8 cellular contexts compared by ENCODE assay signal in the genomic region with DNA sequence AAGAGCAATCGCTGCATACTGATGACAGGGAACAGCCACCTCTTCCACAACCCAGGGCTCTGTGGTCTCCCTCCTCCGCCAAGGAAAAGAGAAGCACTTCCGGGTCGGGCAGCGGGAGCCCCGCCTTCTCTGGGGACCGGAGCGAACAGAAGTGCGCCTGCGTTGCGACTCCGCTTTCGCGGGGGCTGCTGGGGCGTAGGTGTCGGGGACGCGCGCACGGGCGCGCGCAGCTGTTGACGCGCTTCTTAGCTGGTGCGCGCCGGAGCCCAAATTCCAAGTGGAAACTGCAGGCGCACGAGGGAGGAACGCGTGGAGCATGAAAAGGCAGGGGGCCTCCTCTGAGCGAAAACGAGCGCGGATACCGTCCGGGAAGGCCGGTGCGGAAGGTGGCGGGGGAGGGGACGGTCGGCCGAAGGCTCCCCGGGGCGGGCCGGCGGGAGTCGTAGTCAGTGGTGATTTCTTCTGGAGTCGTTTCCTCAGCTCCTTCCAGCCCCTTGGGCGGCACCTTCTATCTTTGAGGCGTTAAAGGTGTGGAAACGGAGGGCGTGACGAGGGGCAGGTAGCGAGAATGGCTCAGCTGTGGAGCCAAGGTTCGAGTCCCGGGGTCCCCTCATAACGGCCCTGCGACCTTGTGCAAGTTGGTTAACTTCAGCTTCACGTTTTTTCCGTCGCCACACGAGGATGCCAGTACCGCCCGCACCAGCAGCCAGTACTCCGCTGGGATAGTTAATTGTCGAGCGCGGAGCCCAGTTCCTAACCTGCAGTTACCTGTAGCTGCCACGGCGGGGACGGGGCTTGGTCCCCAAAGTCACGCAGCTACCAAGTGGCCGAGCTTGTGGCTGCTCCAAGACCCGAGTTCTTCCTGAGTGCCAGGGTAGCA. TPM values are rescaled to one million over a fixed set of nuclear protein-coding genes. Genes with fewer than 3 reads are reported as not detected.
A peak's percentile ranks its signal among the peaks of the same experiment; 100 is the strongest.
DNase-seq lines count a peak whose midpoint lies in the region; ATAC-seq and TF ChIP-seq lines count a peak whose summit lies in the region.

A gene (minus strand): TSS at position 95 of the 880 bp plus-strand sequence. CDS start 78 bp downstream, at position 17.
A gene with protein sequence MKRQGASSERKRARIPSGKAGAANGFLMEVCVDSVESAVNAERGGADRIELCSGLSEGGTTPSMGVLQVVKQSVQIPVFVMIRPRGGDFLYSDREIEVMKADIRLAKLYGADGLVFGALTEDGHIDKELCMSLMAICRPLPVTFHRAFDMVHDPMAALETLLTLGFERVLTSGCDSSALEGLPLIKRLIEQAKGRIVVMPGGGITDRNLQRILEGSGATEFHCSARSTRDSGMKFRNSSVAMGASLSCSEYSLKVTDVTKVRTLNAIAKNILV (plus strand): TSS at position 202 of the 880 bp plus-strand sequence. CDS start 115 bp downstream, at position 317.

- peaks cover 11 to 12% of the 10 kb centered on the region in 2 donors for H3K36me3 Mint-ChIP-seq in naive B cell
- peaks cover 27% of the 10 kb centered on the region for H3K36me3 Mint-ChIP-seq in stimulated activated memory B cell treated with anti-CD40 and anti-IgM and Interleukin-4, amounts not matched to agents 10 μg/mL and 1 μg/mL and 100 μg/mL, for 72 hours

- ATAC-seq in naive B cell (ENCODE audit: low read depth in 2 of 2): peak; percentile 87 to 88
- peak; percentile 97 for ATAC-seq in stimulated activated memory B cell treated with anti-CD40 and anti-IgM and Interleukin-4, amounts not matched to agents 10 μg/mL and 1 μg/mL and 100 μg/mL, for 72 hours

- no peaks in the 10 kb centered on the region for H3K9me3 Mint-ChIP-seq in naive B cell
- H3K9me3 Mint-ChIP-seq in stimulated activated memory B cell treated with anti-CD40 and anti-IgM and Interleukin-4, amounts not matched to agents 10 μg/mL and 1 μg/mL and 100 μg/mL, for 72 hours: no peaks in the 10 kb centered on the region

- peak; percentile 30; the same call in 1 of the 2 replicates for TF ChIP-seq CTCF in LNCAP (IDR thresholded peaks at IDR 0.05)

- H3K4me1 Mint-ChIP-seq in naive B cell: peaks cover 8 to 55% (median 22%) of the 10 kb centered on the region in 3 donors
- H3K4me1 Mint-ChIP-seq in stimulated activated memory B cell treated with anti-CD40 and anti-IgM and Interleukin-4, amounts not matched to agents 10 μg/mL and 1 μg/mL and 100 μg/mL, for 72 hours: peaks cover 32% of the 10 kb centered on the region

- H3K27ac Mint-ChIP-seq in naive B cell: peak within 1 kb of the TSS; percentile 97 to 99 (median 98)
- H3K27ac Mint-ChIP-seq in stimulated activated memory B cell treated with anti-CD40 and anti-IgM and Interleukin-4, amounts not matched to agents 10 μg/mL and 1 μg/mL and 100 μg/mL, for 72 hours: peak within 1 kb of the TSS; percentile 100

- peak within 1 kb of the TSS; percentile 95 to 100 (median 100) for H3K4me3 Mint-ChIP-seq in naive B cell
- peak within 1 kb of the TSS; percentile 98 for H3K4me3 Mint-ChIP-seq in stimulated activated memory B cell treated with anti-CD40 and anti-IgM and Interleukin-4, amounts not matched to agents 10 μg/mL and 1 μg/mL and 100 μg/mL, for 72 hours

- H3K27me3 Mint-ChIP-seq in naive B cell: no peaks in the 10 kb centered on the region
- H3K27me3 Mint-ChIP-seq in stimulated activated memory B cell treated with anti-CD40 and anti-IgM and Interleukin-4, amounts not matched to agents 10 μg/mL and 1 μg/mL and 100 μg/mL, for 72 hours: no peaks in the 10 kb centered on the region

- DNase-seq in EL (peak; percentile 97), GOT3 (lab: John Stamatoyannopoulos, UW) (peak; percentile 86), RPMI8226 (peak; percentile 93), fibroblast of gingiva (ENCODE audit: low read depth) (peak; percentile 96), naive B cell (peak; percentile 92)
- peak; percentile 88 to 90 for DNase-seq in activated T-helper 1 cell treated with anti-CD3 and anti-CD28 coated beads, Interleukin-2, amount 50 U/mL, for 16 hours (ENCODE audit: low read depth in 1 of 2, low spot score in 1 of 2)

RNA-seq across cellular contexts. Expression of the first gene that starts in this region (rescaled TPM):
- 10 to 100 TPM; 34.9 to 61.5 (median 42.1) TPM for polyA plus RNA-seq in naive B cell (ENCODE audit: low read depth in 6 of 6)

RNA-seq across cellular contexts. Expression of the second gene that starts in this region (rescaled TPM):
- polyA plus RNA-seq in naive B cell (ENCODE audit: low read depth in 6 of 6): 100 to 1,000 TPM in 1 of 6 donors, 10 to 100 TPM in 5; 68.3 to 112 (median 73.7) TPM

Comparison
In these comparisons a context has a peak if more than half of its experiments do, and no peak if none do; other contexts are left out.
1. Peak in every context shown above with its lines: DNase-seq and ATAC-seq.